1 cellular context compared by ENCODE assay signal in genomic region chr5:151020304-151021031, GRCh38.
TF ChIP-seq lines count a peak whose summit lies in the region.

A gene with protein sequence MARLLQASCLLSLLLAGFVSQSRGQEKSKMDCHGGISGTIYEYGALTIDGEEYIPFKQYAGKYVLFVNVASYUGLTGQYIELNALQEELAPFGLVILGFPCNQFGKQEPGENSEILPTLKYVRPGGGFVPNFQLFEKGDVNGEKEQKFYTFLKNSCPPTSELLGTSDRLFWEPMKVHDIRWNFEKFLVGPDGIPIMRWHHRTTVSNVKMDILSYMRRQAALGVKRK (plus strand): TSS chr5:151020591. CDS start chr5:151020655, 64 bp downstream.

TF ChIP-seq in HepG2, 621 proteins besides CTCF, POLR2A, EP300 and RAD21 (continued from another document and continues in another):
- TF ChIP-seq, protein P1, sequence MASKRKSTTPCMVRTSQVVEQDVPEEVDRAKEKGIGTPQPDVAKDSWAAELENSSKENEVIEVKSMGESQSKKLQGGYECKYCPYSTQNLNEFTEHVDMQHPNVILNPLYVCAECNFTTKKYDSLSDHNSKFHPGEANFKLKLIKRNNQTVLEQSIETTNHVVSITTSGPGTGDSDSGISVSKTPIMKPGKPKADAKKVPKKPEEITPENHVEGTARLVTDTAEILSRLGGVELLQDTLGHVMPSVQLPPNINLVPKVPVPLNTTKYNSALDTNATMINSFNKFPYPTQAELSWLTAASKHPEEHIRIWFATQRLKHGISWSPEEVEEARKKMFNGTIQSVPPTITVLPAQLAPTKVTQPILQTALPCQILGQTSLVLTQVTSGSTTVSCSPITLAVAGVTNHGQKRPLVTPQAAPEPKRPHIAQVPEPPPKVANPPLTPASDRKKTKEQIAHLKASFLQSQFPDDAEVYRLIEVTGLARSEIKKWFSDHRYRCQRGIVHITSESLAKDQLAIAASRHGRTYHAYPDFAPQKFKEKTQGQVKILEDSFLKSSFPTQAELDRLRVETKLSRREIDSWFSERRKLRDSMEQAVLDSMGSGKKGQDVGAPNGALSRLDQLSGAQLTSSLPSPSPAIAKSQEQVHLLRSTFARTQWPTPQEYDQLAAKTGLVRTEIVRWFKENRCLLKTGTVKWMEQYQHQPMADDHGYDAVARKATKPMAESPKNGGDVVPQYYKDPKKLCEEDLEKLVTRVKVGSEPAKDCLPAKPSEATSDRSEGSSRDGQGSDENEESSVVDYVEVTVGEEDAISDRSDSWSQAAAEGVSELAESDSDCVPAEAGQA (IDR thresholded peaks at IDR 0.05; ENCODE audit: low read depth): no peak
- TF ChIP-seq, protein P1 (CRISPR knock-in tag; IDR thresholded peaks at IDR 0.05; ENCODE audit: borderline replicate concordance): 0 out of 2 replicates have a peak, but pooled peaks have one; percentile 44
- TF ChIP-seq ZNF816 (CRISPR knock-in tag; IDR thresholded peaks at IDR 0.05; ENCODE audit: borderline replicate concordance) (peak; percentile 73; the same call in 1 of the 2 replicates), ZBTB4 (CRISPR knock-in tag; IDR thresholded peaks at IDR 0.05; ENCODE audit: borderline replicate concordance) (peak; percentile 81; the same call in 1 of the 2 replicates), TSC22D2 (CRISPR knock-in tag; IDR thresholded peaks at IDR 0.05; ENCODE audit: borderline replicate concordance) (0 out of 2 replicates have a peak, but pooled peaks have one; percentile 57), ZNF770 (CRISPR knock-in tag; IDR thresholded peaks at IDR 0.05) (0 out of 2 replicates have a peak, but pooled peaks have one; percentile 20), ZNF619 (CRISPR knock-in tag; IDR thresholded peaks at IDR 0.05) (0 out of 2 replicates have a peak, but pooled peaks have one; percentile 83), ZNF501 (CRISPR knock-in tag; IDR thresholded peaks at IDR 0.05) (peak; percentile 82), PPARG (CRISPR knock-in tag; conservative IDR thresholded peaks at IDR 0.05) (peak; percentile 14; the same call in 1 of the 2 replicates), ZSCAN12 (CRISPR knock-in tag; IDR thresholded peaks at IDR 0.05) (no peak), AGO2 (optimal IDR thresholded peaks at IDR 0.05; ENCODE audit: low read depth, low read length) (peak; percentile 71), ZNF597 (CRISPR knock-in tag; IDR thresholded peaks at IDR 0.05) (no peak), SIX1 (CRISPR knock-in tag; IDR thresholded peaks at IDR 0.05; ENCODE audit: borderline replicate concordance) (no peak; the same call in none of the 2 replicates), NONO (IDR thresholded peaks at IDR 0.05) (no peak), NONO (CRISPR knock-in tag; conservative IDR thresholded peaks at IDR 0.05) (peak; percentile 81; the same call in 1 of the 2 replicates), HMGXB4 (CRISPR knock-in tag; IDR thresholded peaks at IDR 0.05; ENCODE audit: borderline replicate concordance in 1 of 2, low read depth in 1 of 2) (0 out of 4 replicates have a peak, but pooled peaks have one; percentile 15 to 32), ESRRA (CRISPR knock-in tag; IDR thresholded peaks at IDR 0.05; ENCODE audit: low read depth) (peak; percentile 38; the same call in 1 of the 2 replicates), POGK (CRISPR knock-in tag; conservative IDR thresholded peaks at IDR 0.05) (peak; percentile 33; the same call in 1 of the 2 replicates), FOXO1 (CRISPR knock-in tag; IDR thresholded peaks at IDR 0.05) (0 out of 2 replicates have a peak, but pooled peaks have one; percentile 13), ZNF605 (CRISPR knock-in tag; IDR thresholded peaks at IDR 0.05) (peak; percentile 96), NCOA1 (CRISPR knock-in tag; IDR thresholded peaks at IDR 0.05) (0 out of 2 replicates have a peak, but pooled peaks have one; percentile 53), FOXA1 (IDR thresholded peaks at IDR 0.05) (no peak), FOXA1 (CRISPR knock-in tag; IDR thresholded peaks at IDR 0.05) (peak; percentile 3; the same call in 1 of the 2 replicates)
- TF ChIP-seq, protein P2, sequence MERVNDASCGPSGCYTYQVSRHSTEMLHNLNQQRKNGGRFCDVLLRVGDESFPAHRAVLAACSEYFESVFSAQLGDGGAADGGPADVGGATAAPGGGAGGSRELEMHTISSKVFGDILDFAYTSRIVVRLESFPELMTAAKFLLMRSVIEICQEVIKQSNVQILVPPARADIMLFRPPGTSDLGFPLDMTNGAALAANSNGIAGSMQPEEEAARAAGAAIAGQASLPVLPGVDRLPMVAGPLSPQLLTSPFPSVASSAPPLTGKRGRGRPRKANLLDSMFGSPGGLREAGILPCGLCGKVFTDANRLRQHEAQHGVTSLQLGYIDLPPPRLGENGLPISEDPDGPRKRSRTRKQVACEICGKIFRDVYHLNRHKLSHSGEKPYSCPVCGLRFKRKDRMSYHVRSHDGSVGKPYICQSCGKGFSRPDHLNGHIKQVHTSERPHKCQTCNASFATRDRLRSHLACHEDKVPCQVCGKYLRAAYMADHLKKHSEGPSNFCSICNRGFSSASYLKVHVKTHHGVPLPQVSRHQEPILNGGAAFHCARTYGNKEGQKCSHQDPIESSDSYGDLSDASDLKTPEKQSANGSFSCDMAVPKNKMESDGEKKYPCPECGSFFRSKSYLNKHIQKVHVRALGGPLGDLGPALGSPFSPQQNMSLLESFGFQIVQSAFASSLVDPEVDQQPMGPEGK (CRISPR knock-in tag; IDR thresholded peaks at IDR 0.05): peak; percentile 68
- TF ChIP-seq, protein P3, sequence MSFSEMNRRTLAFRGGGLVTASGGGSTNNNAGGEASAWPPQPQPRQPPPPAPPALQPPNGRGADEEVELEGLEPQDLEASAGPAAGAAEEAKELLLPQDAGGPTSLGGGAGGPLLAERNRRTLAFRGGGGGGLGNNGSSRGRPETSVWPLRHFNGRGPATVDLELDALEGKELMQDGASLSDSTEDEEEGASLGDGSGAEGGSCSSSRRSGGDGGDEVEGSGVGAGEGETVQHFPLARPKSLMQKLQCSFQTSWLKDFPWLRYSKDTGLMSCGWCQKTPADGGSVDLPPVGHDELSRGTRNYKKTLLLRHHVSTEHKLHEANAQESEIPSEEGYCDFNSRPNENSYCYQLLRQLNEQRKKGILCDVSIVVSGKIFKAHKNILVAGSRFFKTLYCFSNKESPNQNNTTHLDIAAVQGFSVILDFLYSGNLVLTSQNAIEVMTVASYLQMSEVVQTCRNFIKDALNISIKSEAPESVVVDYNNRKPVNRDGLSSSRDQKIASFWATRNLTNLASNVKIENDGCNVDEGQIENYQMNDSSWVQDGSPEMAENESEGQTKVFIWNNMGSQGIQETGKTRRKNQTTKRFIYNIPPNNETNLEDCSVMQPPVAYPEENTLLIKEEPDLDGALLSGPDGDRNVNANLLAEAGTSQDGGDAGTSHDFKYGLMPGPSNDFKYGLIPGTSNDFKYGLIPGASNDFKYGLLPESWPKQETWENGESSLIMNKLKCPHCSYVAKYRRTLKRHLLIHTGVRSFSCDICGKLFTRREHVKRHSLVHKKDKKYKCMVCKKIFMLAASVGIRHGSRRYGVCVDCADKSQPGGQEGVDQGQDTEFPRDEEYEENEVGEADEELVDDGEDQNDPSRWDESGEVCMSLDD (CRISPR knock-in tag; IDR thresholded peaks at IDR 0.05; ENCODE audit: borderline replicate concordance): 0 out of 2 replicates have a peak, but pooled peaks have one; percentile 9
